Comparison of ENCODE assay signal across 1 cellular context in the genomic region with DNA sequence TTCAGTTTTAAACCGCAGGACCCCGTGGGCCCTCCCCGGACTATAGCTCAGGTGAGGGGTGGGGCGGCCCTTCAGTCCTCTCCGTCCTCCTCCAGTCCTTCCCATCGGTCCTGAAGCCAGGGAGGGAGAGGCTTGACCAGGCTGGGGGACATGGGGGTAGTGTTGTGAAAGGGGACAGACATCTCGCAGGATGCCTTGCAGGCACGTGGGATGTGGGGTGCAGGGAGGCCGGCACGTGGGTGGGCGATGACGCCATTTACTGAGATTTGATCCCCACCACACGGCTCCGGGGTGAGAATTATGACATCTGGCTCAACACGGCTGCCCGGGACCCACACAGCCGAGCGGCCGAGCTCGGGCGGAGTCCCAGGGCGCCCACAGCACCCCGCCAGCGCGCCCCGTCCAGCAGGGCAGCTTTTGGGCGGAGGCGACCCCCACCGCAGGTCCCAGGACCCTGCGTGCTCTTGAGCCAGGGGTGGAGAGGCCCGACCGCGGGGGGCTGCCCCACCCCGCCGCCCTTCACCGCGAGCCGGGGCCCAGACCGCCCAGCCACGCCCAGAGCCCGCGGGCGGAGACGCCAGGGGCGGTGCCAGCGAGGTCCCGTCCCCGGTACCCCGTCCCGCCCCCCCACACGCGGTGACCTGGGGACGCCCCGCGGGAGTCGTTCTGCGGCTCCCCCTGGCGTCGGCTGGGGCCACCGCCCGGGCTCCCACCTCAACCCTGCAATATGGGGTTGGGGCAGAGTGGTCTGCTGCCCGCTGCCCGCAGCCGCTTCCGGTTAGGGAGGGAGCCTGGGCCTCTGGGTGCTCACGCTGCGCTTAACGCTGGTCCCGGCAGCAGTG.
A peak's percentile ranks its signal among the peaks of the same experiment; 100 is the strongest.
TF ChIP-seq lines count a peak whose summit lies in the region.

No MANE protein-coding gene starts in this region.

TF ChIP-seq in HCT116, 20 proteins besides CTCF, POLR2A, EP300 and RAD21:
- TF ChIP-seq, protein P1, sequence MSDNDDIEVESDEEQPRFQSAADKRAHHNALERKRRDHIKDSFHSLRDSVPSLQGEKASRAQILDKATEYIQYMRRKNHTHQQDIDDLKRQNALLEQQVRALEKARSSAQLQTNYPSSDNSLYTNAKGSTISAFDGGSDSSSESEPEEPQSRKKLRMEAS (IDR thresholded peaks at IDR 0.05) = no peak
- TF ChIP-seq JUND (IDR thresholded peaks at IDR 0.05) (no peak), POLR2AphosphoS5 (IDR thresholded peaks at IDR 0.05; ENCODE audit: low read depth, low read length) (peak; percentile 32; the same call in 1 of the 2 replicates), TCF7L2 (IDR thresholded peaks at IDR 0.05; ENCODE audit: borderline replicate concordance, extremely low read depth, insufficient read depth, insufficient read length) (no peak), SIN3A (IDR thresholded peaks at IDR 0.05; ENCODE audit: low read depth) (no peak)
- TF ChIP-seq, protein P2, sequence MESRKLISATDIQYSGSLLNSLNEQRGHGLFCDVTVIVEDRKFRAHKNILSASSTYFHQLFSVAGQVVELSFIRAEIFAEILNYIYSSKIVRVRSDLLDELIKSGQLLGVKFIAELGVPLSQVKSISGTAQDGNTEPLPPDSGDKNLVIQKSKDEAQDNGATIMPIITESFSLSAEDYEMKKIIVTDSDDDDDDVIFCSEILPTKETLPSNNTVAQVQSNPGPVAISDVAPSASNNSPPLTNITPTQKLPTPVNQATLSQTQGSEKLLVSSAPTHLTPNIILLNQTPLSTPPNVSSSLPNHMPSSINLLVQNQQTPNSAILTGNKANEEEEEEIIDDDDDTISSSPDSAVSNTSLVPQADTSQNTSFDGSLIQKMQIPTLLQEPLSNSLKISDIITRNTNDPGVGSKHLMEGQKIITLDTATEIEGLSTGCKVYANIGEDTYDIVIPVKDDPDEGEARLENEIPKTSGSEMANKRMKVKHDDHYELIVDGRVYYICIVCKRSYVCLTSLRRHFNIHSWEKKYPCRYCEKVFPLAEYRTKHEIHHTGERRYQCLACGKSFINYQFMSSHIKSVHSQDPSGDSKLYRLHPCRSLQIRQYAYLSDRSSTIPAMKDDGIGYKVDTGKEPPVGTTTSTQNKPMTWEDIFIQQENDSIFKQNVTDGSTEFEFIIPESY (IDR thresholded peaks at IDR 0.05; ENCODE audit: extremely low read depth, insufficient replicate concordance, low read length) = no peak
